ENCODE assay signal across 31 cellular contexts in the genomic region with DNA sequence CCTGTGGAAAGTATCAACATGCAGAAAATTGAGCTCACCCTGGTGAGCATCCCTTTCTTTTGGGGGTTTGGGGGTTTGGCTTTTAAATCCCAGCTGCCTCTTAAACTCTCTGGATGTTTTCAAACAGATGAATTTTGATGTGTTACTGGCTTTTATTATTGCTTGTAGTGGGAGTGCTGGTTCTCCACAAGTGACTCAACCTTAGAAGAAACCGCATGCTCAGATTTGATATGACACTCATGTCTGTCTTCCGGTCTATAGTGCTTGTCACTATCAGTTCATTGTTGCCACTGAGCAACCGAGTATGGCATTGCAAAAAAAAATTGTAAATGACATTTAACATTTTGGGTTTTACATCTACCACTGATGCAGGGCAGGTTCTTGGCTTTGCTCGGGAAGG.
"Had no signal": no experiment of that assay in that cellular context is flagged by ENCODE, and none has a peak within 500 bp of the region (broad histone marks: within the 10 kb centered on the region; RNA-seq: fewer than 3 reads in every experiment).

No MANE protein-coding gene starts in this region.

- ATAC-seq: activated CD4-positive, CD25-positive, alpha-beta regulatory T cell treated with anti-CD3 and anti-CD28 coated beads, Interleukin-2, amount 50 U/mL, for 24 hours; activated CD8-positive, alpha-beta memory T cell treated with anti-CD3 and anti-CD28 coated beads, Interleukin-2, amount 10 ng/mL, durations not matched to agents 7 days and 5 days; activated CD8-positive, alpha-beta T cell treated with anti-CD3 and anti-CD28 coated beads, Interleukin-2, amount 10 ng/mL, durations not matched to agents 7 days and 5 days; activated naive CD8-positive, alpha-beta T cell treated with anti-CD3 and anti-CD28 coated beads, Interleukin-2, amount 50 U/mL, for 24 hours; body of pancreas; effector memory CD8-positive, alpha-beta T cell; foreskin keratinocyte; gastrocnemius medialis; heart left ventricle had no signal

- H3K27ac ChIP-seq: adrenal gland, body of pancreas, esophagus muscularis mucosa, foreskin keratinocyte, gastrocnemius medialis, heart left ventricle, WERI-Rb-1 had no signal

- DNase-seq: activated B cell treated with CpG ODN at 0.5 μM for 24 hours; activated CD4-positive, alpha-beta T cell treated with anti-CD3 and anti-CD28 coated beads for 48 hours; activated CD4-positive, alpha-beta T cell treated with anti-CD3 and anti-CD28 coated beads, Interleukin-2, amount 50 U/mL, for 1 hour; activated CD4-positive, alpha-beta T cell treated with anti-CD3 and anti-CD28 coated beads, Interleukin-2, amount 50 U/mL, for 48 hours; activated CD8-positive, alpha-beta memory T cell treated with anti-CD3 and anti-CD28 coated beads, Interleukin-2, amount 10 ng/mL, durations not matched to agents 7 days and 5 days; activated CD8-positive, alpha-beta memory T cell treated with anti-CD3 and anti-CD28 coated beads, Interleukin-2, amount 50 U/mL, for 4 hours; activated CD8-positive, alpha-beta T cell treated with anti-CD3 and anti-CD28 coated beads, Interleukin-2, amount 10 ng/mL, durations not matched to agents 7 days and 5 days; activated effector memory CD4-positive, alpha-beta T cell treated with anti-CD3 and anti-CD28 coated beads, Interleukin-2, amount 50 U/mL, for 16 hours; activated naive CD4-positive, alpha-beta T cell treated with anti-CD3 and anti-CD28 coated beads for 36 hours; activated naive CD8-positive, alpha-beta T cell treated with anti-CD3 and anti-CD28 coated beads for 36 hours; activated naive CD8-positive, alpha-beta T cell treated with anti-CD3 and anti-CD28 coated beads, Interleukin-2, amount 50 U/mL, for 24 hours; activated T-cell treated with anti-CD3 and anti-CD28 coated beads, Interleukin-2, amount 50 U/mL, for 1 hour; activated T-cell treated with anti-CD3 and anti-CD28 coated beads, Interleukin-2, amount 50 U/mL, for 48 hours; adrenal gland; amygdala; aorta; body of pancreas; cortex of kidney; dermis blood vessel endothelial cell; effector CD4-positive, alpha-beta T cell; effector memory CD8-positive, alpha-beta T cell; erythroblast; foreskin keratinocyte; gastrocnemius medialis; glutamatergic neuron; heart left ventricle; hypothalamus; T1000; WERI-Rb-1 had no signal

- H3K4me1 ChIP-seq: adrenal gland, body of pancreas, esophagus muscularis mucosa, foreskin keratinocyte, gastrocnemius medialis, heart left ventricle had no signal

- H3K9me3 ChIP-seq: adrenal gland, body of pancreas, esophagus muscularis mucosa, gastrocnemius medialis had no signal

- H3K27me3 ChIP-seq: adrenal gland, body of pancreas, foreskin keratinocyte, gastrocnemius medialis, heart left ventricle had no signal

- H3K36me3 ChIP-seq: adrenal gland, esophagus muscularis mucosa, gastrocnemius medialis, heart left ventricle had no signal

- H3K4me3 ChIP-seq: adrenal gland, body of pancreas, esophagus muscularis mucosa, gastrocnemius medialis, heart left ventricle had no signal
